Comparison of ENCODE assay signal across 1 cellular context in genomic region chr22:48979482-48979881, GRCh38.
TF ChIP-seq lines count a peak whose summit lies in the region.

No MANE protein-coding gene starts in this region.

TF ChIP-seq in A549, 52 proteins besides CTCF, POLR2A, EP300 and RAD21 (continued from another document):
- TF ChIP-seq NFE2L2 (conservative IDR thresholded peaks at IDR 0.05; ENCODE audit: low read length) (no peak), HOXB13 (CRISPR knock-in tag; IDR thresholded peaks at IDR 0.05; ENCODE audit: low read depth) (no peak), FOSB (CRISPR knock-in tag; IDR thresholded peaks at IDR 0.05) (no peak), RCOR1 (IDR thresholded peaks at IDR 0.05; ENCODE audit: low read depth, low read length) (no peak), TP53 (CRISPR knock-in tag; IDR thresholded peaks at IDR 0.05) (no peak), CHD4 (IDR thresholded peaks at IDR 0.05; ENCODE audit: borderline replicate concordance) (no peak), RNF2 (IDR thresholded peaks at IDR 0.05; ENCODE audit: borderline replicate concordance, low read depth) (no peak), HOXB5 (CRISPR knock-in tag; IDR thresholded peaks at IDR 0.05) (no peak)
